Comparison of ENCODE assay signal across 1 cellular context in genomic region chr10:124589491-124590006, GRCh38.
TF ChIP-seq lines count a peak whose summit lies in the region.

No MANE protein-coding gene starts in this region.

TF ChIP-seq in HepG2, 621 proteins besides CTCF, POLR2A, EP300 and RAD21 (continued from another document and continues in another):
- TF ChIP-seq ZNF407 (CRISPR knock-in tag; IDR thresholded peaks at IDR 0.05; ENCODE audit: not compliant biosample characterization), result no peak
- TF ChIP-seq SAFB2 (CRISPR knock-in tag; IDR thresholded peaks at IDR 0.05; ENCODE audit: borderline replicate concordance, low read depth), result no peak
- TF ChIP-seq ZNF652 (CRISPR knock-in tag; IDR thresholded peaks at IDR 0.05; ENCODE audit: borderline replicate concordance, low read depth), result no peak
- no peak for TF ChIP-seq HMGXB3 (CRISPR knock-in tag; IDR thresholded peaks at IDR 0.05; ENCODE audit: borderline replicate concordance)
- TF ChIP-seq RBM39 (IDR thresholded peaks at IDR 0.05; ENCODE audit: low read depth, low read length, poor library complexity, severe bottlenecking), result no peak
- no peak; the same call in 1 of the 2 replicates for TF ChIP-seq ZNF292 (CRISPR knock-in tag; IDR thresholded peaks at IDR 0.05; ENCODE audit: borderline replicate concordance, low read depth)
- no peak for TF ChIP-seq ZNF766 (CRISPR knock-in tag; IDR thresholded peaks at IDR 0.05; ENCODE audit: borderline replicate concordance)
- no peak for TF ChIP-seq ZNF256 (CRISPR knock-in tag; conservative IDR thresholded peaks at IDR 0.05)
- TF ChIP-seq BRD4 (CRISPR knock-in tag; IDR thresholded peaks at IDR 0.05), result no peak
- no peak for TF ChIP-seq ZSCAN12 (CRISPR knock-in tag; IDR thresholded peaks at IDR 0.05)
- no peak for TF ChIP-seq ZNF251 (CRISPR knock-in tag; IDR thresholded peaks at IDR 0.05)
- no peak for TF ChIP-seq ISL2 (CRISPR knock-in tag; IDR thresholded peaks at IDR 0.05)
- TF ChIP-seq PRPF4 (IDR thresholded peaks at IDR 0.05; ENCODE audit: low read depth, low read length, poor library complexity, severe bottlenecking), result no peak
- TF ChIP-seq ZNF24 (IDR thresholded peaks at IDR 0.05), result no peak
- no peak for TF ChIP-seq ZNF264 (CRISPR knock-in tag; IDR thresholded peaks at IDR 0.05)
- no peak for TF ChIP-seq SP4 (CRISPR knock-in tag; IDR thresholded peaks at IDR 0.05)
- no peak for TF ChIP-seq FOSL2 (CRISPR knock-in tag; IDR thresholded peaks at IDR 0.05)
- no peak for TF ChIP-seq ZNF547 (CRISPR knock-in tag; IDR thresholded peaks at IDR 0.05)
- peak; percentile 71 for TF ChIP-seq ZNF263 (CRISPR knock-in tag; IDR thresholded peaks at IDR 0.05)
- TF ChIP-seq ZNF761 (CRISPR knock-in tag; conservative IDR thresholded peaks at IDR 0.05), result no peak
- TF ChIP-seq CSRNP1 (CRISPR knock-in tag; IDR thresholded peaks at IDR 0.05), result no peak
- TF ChIP-seq ARNT (IDR thresholded peaks at IDR 0.05), result no peak
- TF ChIP-seq MEF2D (CRISPR knock-in tag; IDR thresholded peaks at IDR 0.05), result peak; percentile 45; the same call in 1 of the 2 replicates
- no peak for TF ChIP-seq ZNF773 (CRISPR knock-in tag; IDR thresholded peaks at IDR 0.05; ENCODE audit: borderline replicate concordance)
- peak; percentile 62; the same call in 1 of the 2 replicates for TF ChIP-seq ZFX (CRISPR knock-in tag; IDR thresholded peaks at IDR 0.05; ENCODE audit: low read depth)
- no peak for TF ChIP-seq ZNF574 (CRISPR knock-in tag; IDR thresholded peaks at IDR 0.05)
- no peak for TF ChIP-seq FOXA3 (CRISPR knock-in tag; IDR thresholded peaks at IDR 0.05)
- TF ChIP-seq MTA1 (CRISPR knock-in tag; IDR thresholded peaks at IDR 0.05; ENCODE audit: borderline replicate concordance), result peak; percentile 23; the same call in 1 of the 2 replicates
- no peak for TF ChIP-seq SOX6 (IDR thresholded peaks at IDR 0.05)
- peak; percentile 45 for TF ChIP-seq SOX6 (CRISPR knock-in tag; IDR thresholded peaks at IDR 0.05)
- TF ChIP-seq NPAS2 (CRISPR knock-in tag; IDR thresholded peaks at IDR 0.05; ENCODE audit: borderline replicate concordance), result no peak
- no peak for TF ChIP-seq ONECUT2 (CRISPR knock-in tag; IDR thresholded peaks at IDR 0.05)
- 0 out of 2 replicates have a peak, but pooled peaks have one; percentile 3 for TF ChIP-seq HNF4G (IDR thresholded peaks at IDR 0.05; ENCODE audit: borderline replicate concordance, low read depth, low read length)
- no peak for TF ChIP-seq HNF4G (CRISPR knock-in tag; IDR thresholded peaks at IDR 0.05; ENCODE audit: borderline replicate concordance, low read depth)
- TF ChIP-seq MYNN (CRISPR knock-in tag; IDR thresholded peaks at IDR 0.05; ENCODE audit: low read depth), result no peak
- TF ChIP-seq CCDC6 (CRISPR knock-in tag; IDR thresholded peaks at IDR 0.05), result no peak
- no peak for TF ChIP-seq ARNT2 (CRISPR knock-in tag; IDR thresholded peaks at IDR 0.05; ENCODE audit: low read depth)
- TF ChIP-seq HNRNPK (IDR thresholded peaks at IDR 0.05; ENCODE audit: low read depth, low read length, poor library complexity, severe bottlenecking), result no peak
- TF ChIP-seq SYNCRIP (IDR thresholded peaks at IDR 0.05; ENCODE audit: insufficient read depth, low read depth, low read length), result no peak
- TF ChIP-seq ZNF331 (CRISPR knock-in tag; IDR thresholded peaks at IDR 0.05), result no peak
- TF ChIP-seq ZNF446 (CRISPR knock-in tag; IDR thresholded peaks at IDR 0.05), result no peak
- no peak for TF ChIP-seq ZNF33A (CRISPR knock-in tag; IDR thresholded peaks at IDR 0.05; ENCODE audit: borderline replicate concordance)
- TF ChIP-seq TFAP4 (IDR thresholded peaks at IDR 0.05; ENCODE audit: borderline replicate concordance, low read depth), result no peak
- TF ChIP-seq SRF (IDR thresholded peaks at IDR 0.05; ENCODE audit: low read depth, low read length), result no peak
- no peak for TF ChIP-seq ZNF343 (CRISPR knock-in tag; IDR thresholded peaks at IDR 0.05)
- no peak for TF ChIP-seq TGIF2 (CRISPR knock-in tag; IDR thresholded peaks at IDR 0.05)
- TF ChIP-seq CBX5 (CRISPR knock-in tag; IDR thresholded peaks at IDR 0.05; ENCODE audit: borderline replicate concordance), result no peak
- TF ChIP-seq FOXK1 (CRISPR knock-in tag; IDR thresholded peaks at IDR 0.05; ENCODE audit: borderline replicate concordance, low read depth), result no peak
- no peak for TF ChIP-seq MLLT10 (CRISPR knock-in tag; IDR thresholded peaks at IDR 0.05)
- no peak for TF ChIP-seq TMF1 (CRISPR knock-in tag; IDR thresholded peaks at IDR 0.05; ENCODE audit: low read depth)
- no peak for TF ChIP-seq SKI (IDR thresholded peaks at IDR 0.05; ENCODE audit: partially characterized antibody)
- 0 out of 2 replicates have a peak, but pooled peaks have one; percentile 26 for TF ChIP-seq ZNF788 (CRISPR knock-in tag; IDR thresholded peaks at IDR 0.05; ENCODE audit: borderline replicate concordance)
- no peak for TF ChIP-seq ZNF17 (CRISPR knock-in tag; IDR thresholded peaks at IDR 0.05)
- TF ChIP-seq SETDB1 (CRISPR knock-in tag; IDR thresholded peaks at IDR 0.05; ENCODE audit: borderline replicate concordance), result no peak
- TF ChIP-seq ZNF367 (CRISPR knock-in tag; IDR thresholded peaks at IDR 0.05; ENCODE audit: borderline replicate concordance), result no peak
